In the genomic region with DNA sequence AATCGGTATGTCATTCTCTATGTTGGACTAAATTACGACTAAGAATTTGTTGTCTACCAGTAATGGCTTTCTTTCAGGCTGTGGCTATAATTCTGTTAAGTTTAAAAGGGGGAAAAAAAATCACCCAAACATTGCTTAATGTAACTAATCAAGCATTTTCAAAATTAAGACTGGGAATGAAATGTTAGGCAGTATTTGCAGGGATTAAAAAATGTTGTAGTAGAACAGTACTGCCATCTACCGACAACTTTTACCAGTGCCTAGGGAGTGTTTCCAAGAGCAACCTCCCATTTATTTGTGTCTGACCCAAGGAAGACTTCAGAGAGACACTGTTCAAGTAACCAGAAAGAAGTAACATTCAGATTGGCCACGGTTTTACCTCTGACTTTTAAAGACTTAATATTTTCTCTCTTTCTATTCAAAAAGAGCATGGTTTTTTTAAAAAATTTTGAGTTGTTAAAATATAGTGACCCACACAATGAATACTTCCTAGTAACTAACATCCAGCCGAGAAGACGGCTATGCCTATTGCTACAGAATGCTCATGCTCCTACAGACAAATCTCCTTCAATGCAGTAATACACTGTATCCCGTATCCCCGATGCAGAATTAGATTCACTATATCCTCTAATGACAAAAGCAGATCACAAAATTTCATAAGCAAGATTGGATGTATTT, we compare ENCODE assay signal across 1 cellular context.
TF ChIP-seq lines count a peak whose summit lies in the region.

No MANE protein-coding gene starts in this region.

TF ChIP-seq in GM23338, 12 proteins besides CTCF, POLR2A, EP300 and RAD21 (continued from another document):
- TF ChIP-seq, protein P1, sequence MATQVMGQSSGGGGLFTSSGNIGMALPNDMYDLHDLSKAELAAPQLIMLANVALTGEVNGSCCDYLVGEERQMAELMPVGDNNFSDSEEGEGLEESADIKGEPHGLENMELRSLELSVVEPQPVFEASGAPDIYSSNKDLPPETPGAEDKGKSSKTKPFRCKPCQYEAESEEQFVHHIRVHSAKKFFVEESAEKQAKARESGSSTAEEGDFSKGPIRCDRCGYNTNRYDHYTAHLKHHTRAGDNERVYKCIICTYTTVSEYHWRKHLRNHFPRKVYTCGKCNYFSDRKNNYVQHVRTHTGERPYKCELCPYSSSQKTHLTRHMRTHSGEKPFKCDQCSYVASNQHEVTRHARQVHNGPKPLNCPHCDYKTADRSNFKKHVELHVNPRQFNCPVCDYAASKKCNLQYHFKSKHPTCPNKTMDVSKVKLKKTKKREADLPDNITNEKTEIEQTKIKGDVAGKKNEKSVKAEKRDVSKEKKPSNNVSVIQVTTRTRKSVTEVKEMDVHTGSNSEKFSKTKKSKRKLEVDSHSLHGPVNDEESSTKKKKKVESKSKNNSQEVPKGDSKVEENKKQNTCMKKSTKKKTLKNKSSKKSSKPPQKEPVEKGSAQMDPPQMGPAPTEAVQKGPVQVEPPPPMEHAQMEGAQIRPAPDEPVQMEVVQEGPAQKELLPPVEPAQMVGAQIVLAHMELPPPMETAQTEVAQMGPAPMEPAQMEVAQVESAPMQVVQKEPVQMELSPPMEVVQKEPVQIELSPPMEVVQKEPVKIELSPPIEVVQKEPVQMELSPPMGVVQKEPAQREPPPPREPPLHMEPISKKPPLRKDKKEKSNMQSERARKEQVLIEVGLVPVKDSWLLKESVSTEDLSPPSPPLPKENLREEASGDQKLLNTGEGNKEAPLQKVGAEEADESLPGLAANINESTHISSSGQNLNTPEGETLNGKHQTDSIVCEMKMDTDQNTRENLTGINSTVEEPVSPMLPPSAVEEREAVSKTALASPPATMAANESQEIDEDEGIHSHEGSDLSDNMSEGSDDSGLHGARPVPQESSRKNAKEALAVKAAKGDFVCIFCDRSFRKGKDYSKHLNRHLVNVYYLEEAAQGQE (IDR thresholded peaks at IDR 0.05; ENCODE audit: unreplicated experiment), result no peak
- no peak for TF ChIP-seq ZNF331 (CRISPR knock-in tag; IDR thresholded peaks at IDR 0.05; ENCODE audit: low read depth)
